In the genomic region with DNA sequence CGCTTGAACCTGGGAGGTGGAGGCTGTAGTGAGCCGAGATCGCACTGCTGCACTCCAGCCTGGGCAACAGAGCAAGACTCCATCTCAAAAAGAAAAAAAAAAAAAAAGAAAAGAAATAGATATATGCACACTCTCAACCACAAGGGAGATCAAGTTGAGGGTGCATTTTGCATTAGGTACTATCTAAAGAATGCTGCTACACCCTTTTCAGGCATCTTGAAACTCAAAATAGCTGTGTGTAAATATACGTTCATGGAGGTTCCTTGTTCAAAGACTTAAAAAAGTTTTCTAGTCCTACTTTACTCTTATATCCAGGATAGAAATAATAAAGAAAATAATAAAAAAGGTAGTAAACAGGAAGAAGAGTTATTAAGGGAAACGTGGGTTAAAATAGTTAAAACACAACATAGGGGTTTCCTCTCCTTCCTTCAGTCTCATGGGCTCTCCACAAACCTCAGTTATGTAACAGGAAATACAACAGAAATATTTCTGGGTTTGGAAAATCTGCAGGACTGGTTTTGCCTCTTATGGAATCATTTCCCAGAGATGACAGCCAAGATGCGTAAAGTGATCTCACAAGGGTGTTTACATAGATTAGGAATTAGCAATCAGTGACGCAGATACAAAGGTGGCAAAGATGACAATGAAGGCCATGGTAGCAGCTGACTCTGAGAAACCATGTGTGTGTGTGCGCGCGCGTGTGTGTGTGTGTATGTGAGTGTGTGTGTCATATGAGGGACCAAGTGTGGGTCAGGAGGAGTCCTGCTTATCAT, we compare ENCODE assay signal across 16 cellular contexts. TPM values are rescaled to one million over a fixed set of nuclear protein-coding genes. Genes with fewer than 3 reads are reported as not detected.
DNase-seq lines count a peak whose midpoint lies in the region; ATAC-seq and TF ChIP-seq lines count a peak whose summit lies in the region.
"Had no signal": no experiment of that assay in that cellular context is flagged by ENCODE, and none has a peak within 500 bp of the region (broad histone marks: within the 10 kb centered on the region; RNA-seq: fewer than 3 reads in every experiment).

No MANE protein-coding gene starts in this region.

- POLR2A ChIA-PET in HCT116 (lab: Charles Lee): no interaction called here
- POLR2A ChIA-PET in RWPE1 (lab: Yijun Ruan, JAX; ENCODE audit: low non-redundant PET): no interaction called here
- POLR2A ChIA-PET in CD4-positive, alpha-beta memory T cell (lab: Charles Lee; ENCODE audit: partially characterized antibody): no interaction called here
- POLR2A ChIA-PET in activated CD4-positive, alpha-beta memory T cell treated with anti-CD3 and anti-CD28 coated beads, Interleukin-2, amount 10 ng/mL, durations not matched to agents 7 days and 5 days (lab: Charles Lee): no interaction called here

- no peaks in the 10 kb centered on the region for H4K20me1 ChIP-seq in HCT116 (ENCODE audit: insufficient read depth)

- no peak overlapping the region for H3K9ac ChIP-seq in HCT116 (ENCODE audit: low read length)

- no peak for ATAC-seq in HCT116

- H3K36me3 ChIP-seq in HCT116 (ENCODE audit: control insufficient read depth in 1 of 2, insufficient read depth in 2 of 2, low read length in 2 of 2): no peaks in the 10 kb centered on the region
- no peaks in the 10 kb centered on the region for H3K36me3 ChIP-seq in CD4-positive, alpha-beta memory T cell (ENCODE audit: insufficient read depth, low read length)

- TF ChIP-seq CTCF in HCT116 (IDR thresholded peaks at IDR 0.05 in 2 of 3, conservative IDR thresholded peaks at IDR 0.05 in 1 of 3; ENCODE audit: borderline replicate concordance in 1 of 3, insufficient read depth in 1 of 3, low read depth in 2 of 3, low read length in 2 of 3): no peak
- TF ChIP-seq CTCF in RWPE1 (conservative IDR thresholded peaks at IDR 0.05; ENCODE audit: low read depth): no peak
- TF ChIP-seq CTCF in fibroblast of mammary gland (conservative IDR thresholded peaks at IDR 0.05; ENCODE audit: control insufficient read depth, insufficient read depth, low read depth, low read length): no peak
- no peak for TF ChIP-seq CTCF in retinal pigment epithelial cell (conservative IDR thresholded peaks at IDR 0.05; ENCODE audit: low read depth, low read length)

- H3K4me1 ChIP-seq in HCT116 (ENCODE audit: control insufficient read depth in 1 of 2, insufficient read depth in 2 of 2, low read length in 2 of 2): peaks cover 20 to 23% of the 10 kb centered on the region in 2 experiments
- no peaks in the 10 kb centered on the region for H3K4me1 ChIP-seq in CD4-positive, alpha-beta memory T cell (ENCODE audit: insufficient read depth, low read length)

- no peak overlapping the region for H3K4me3 ChIP-seq in HCT116 (replicated peaks in 1 of 2; ENCODE audit: low read depth in 1 of 2, low read length in 2 of 2)
- H3K4me3 ChIP-seq in fibroblast of mammary gland (ENCODE audit: control insufficient read depth, low read depth, low read length): no peak overlapping the region
- H3K4me3 ChIP-seq in retinal pigment epithelial cell (ENCODE audit: low read length): no peak overlapping the region
- H3K4me3 ChIP-seq in CD4-positive, alpha-beta memory T cell (ENCODE audit: low read length in 2 of 2): no peak overlapping the region

- RAD21 ChIA-PET in HCT116 (lab: Charles Lee; ENCODE audit: low non-redundant PET in 1 of 2, low total read pairs in 2 of 2, uncharacterized antibody in 2 of 2, unreplicated experiment in 2 of 2): no interaction called here

- H3K27ac ChIP-seq in HCT116 (ENCODE audit: low read depth, low read length): no peak overlapping the region
- H3K27ac ChIP-seq in RWPE1: no peak overlapping the region
- no peak overlapping the region for H3K27ac ChIP-seq in CD4-positive, alpha-beta memory T cell (ENCODE audit: low read depth, low read length)

- BruUV-seq in HCT116 (replicated peaks; lab: Mats Ljungman, UMichigan): no TSS peak

- intact Hi-C loops in HCT116 (cut with micrococcal nuclease): no loop called here
- intact Hi-C loops in CD4-positive, alpha-beta memory T cell (cut with micrococcal nuclease): no loop called here

- no peaks in the 10 kb centered on the region for H3K4me1 Mint-ChIP-seq in CD4-positive, alpha-beta memory T cell
- H3K4me1 Mint-ChIP-seq in activated CD4-positive, alpha-beta memory T cell treated with anti-CD3 and anti-CD28 coated beads, Interleukin-2, amount 10 ng/mL, durations not matched to agents 7 days and 5 days: no peaks in the 10 kb centered on the region
- H3K4me1 Mint-ChIP-seq: CD4-positive, CD25-positive, alpha-beta regulatory T cell; nephron progenitor cell had no signal

- no peaks in the 10 kb centered on the region for H3K9me2 ChIP-seq in HCT116 (ENCODE audit: insufficient read depth)

- no peaks in the 10 kb centered on the region for H3K36me3 Mint-ChIP-seq in CD4-positive, alpha-beta memory T cell
- no peaks in the 10 kb centered on the region for H3K36me3 Mint-ChIP-seq in activated CD4-positive, alpha-beta memory T cell treated with anti-CD3 and anti-CD28 coated beads, Interleukin-2, amount 10 ng/mL, durations not matched to agents 7 days and 5 days (ENCODE audit: low read depth)
- H3K36me3 Mint-ChIP-seq: CD4-positive, CD25-positive, alpha-beta regulatory T cell had no signal

- CTCF ChIA-PET in HCT116 (lab: Charles Lee) (no interaction called here), RWPE1 (lab: Yijun Ruan, JAX) (no interaction called here)
- CTCF ChIA-PET in CD4-positive, alpha-beta memory T cell (lab: Charles Lee; ENCODE audit: partially characterized antibody): no interaction called here
- CTCF ChIA-PET in activated CD4-positive, alpha-beta memory T cell treated with anti-CD3 and anti-CD28 coated beads, Interleukin-2, amount 10 ng/mL, durations not matched to agents 7 days and 5 days (lab: Charles Lee): no interaction called here

- H3K4me2 ChIP-seq in HCT116 (ENCODE audit: low read length): no peak overlapping the region

- no peak for TF ChIP-seq POLR2A in HCT116 (IDR thresholded peaks at IDR 0.05; ENCODE audit: borderline replicate concordance, extremely low read depth, insufficient read depth, insufficient read length)

- H3K27me3 Mint-ChIP-seq in CD4-positive, alpha-beta memory T cell: peaks cover 0 to 4% of the 10 kb centered on the region in 2 donors
- H3K27me3 Mint-ChIP-seq in activated CD4-positive, alpha-beta memory T cell treated with anti-CD3 and anti-CD28 coated beads, Interleukin-2, amount 10 ng/mL, durations not matched to agents 7 days and 5 days: no peaks in the 10 kb centered on the region
- H3K27me3 Mint-ChIP-seq: CD4-positive, CD25-positive, alpha-beta regulatory T cell had no signal

- H3K27me3 ChIP-seq in HCT116 (ENCODE audit: insufficient read depth, low read length): no peaks in the 10 kb centered on the region
- no peaks in the 10 kb centered on the region for H3K27me3 ChIP-seq in CD4-positive, alpha-beta memory T cell (ENCODE audit: insufficient read depth, low read length)

- no peak overlapping the region for H3K27ac Mint-ChIP-seq in CD4-positive, alpha-beta memory T cell
- no peak overlapping the region for H3K27ac Mint-ChIP-seq in activated CD4-positive, alpha-beta memory T cell treated with anti-CD3 and anti-CD28 coated beads, Interleukin-2, amount 10 ng/mL, durations not matched to agents 7 days and 5 days
- H3K27ac Mint-ChIP-seq: CD4-positive, CD25-positive, alpha-beta regulatory T cell; nephron progenitor cell; T-helper 1 cell treated with Interleukin-12 subunit alpha and Interleukin-12 subunit beta and Interleukin-4 antibody, amounts not matched to agents 30 μg/mL and 1 μg/mL, for 36 hours had no signal

- H3K9me3 ChIP-seq in HCT116 (ENCODE audit: control insufficient read depth in 1 of 2, insufficient read depth in 1 of 2, low read depth in 1 of 2, low read length in 2 of 2): no peaks in the 10 kb centered on the region
- no peaks in the 10 kb centered on the region for H3K9me3 ChIP-seq in CD4-positive, alpha-beta memory T cell (ENCODE audit: control insufficient read depth in 1 of 2, low read length in 2 of 2)

- no peak for DNase-seq in HCT116 (ENCODE audit: low read depth, low spot score)
- peak; percentile 34 for DNase-seq in RWPE1 (ENCODE audit: low spot score)
- DNase-seq in fibroblast of mammary gland (ENCODE audit: low read depth): peak; percentile 58
- peak; percentile 21 for DNase-seq in retinal pigment epithelial cell (ENCODE audit: low read depth)
- no peak for DNase-seq in NCI-H2227 (lab: John Stamatoyannopoulos, UW; ENCODE audit: unreplicated experiment)
- no peak for DNase-seq in CD4-positive, alpha-beta memory T cell
- DNase-seq in hypothalamus (lab: John Stamatoyannopoulos, UW): no peak
- no peak for DNase-seq in activated CD4-positive, alpha-beta memory T cell treated with anti-CD3 and anti-CD28 coated beads, Interleukin-2, amount 10 ng/mL, durations not matched to agents 7 days and 5 days
- DNase-seq: activated CD4-positive, alpha-beta T cell treated with anti-CD3 and anti-CD28 coated beads, Interleukin-2, amount 50 U/mL, for 1 hour; aorta; CD4-positive, CD25-positive, alpha-beta regulatory T cell; effector CD4-positive, alpha-beta T cell; head of caudate nucleus; NCI-H1694; nephron progenitor cell had no signal

- no peak overlapping the region for H3K4me3 Mint-ChIP-seq in CD4-positive, alpha-beta memory T cell
- no peak overlapping the region for H3K4me3 Mint-ChIP-seq in activated CD4-positive, alpha-beta memory T cell treated with anti-CD3 and anti-CD28 coated beads, Interleukin-2, amount 10 ng/mL, durations not matched to agents 7 days and 5 days
- H3K4me3 Mint-ChIP-seq: CD4-positive, CD25-positive, alpha-beta regulatory T cell; nephron progenitor cell; T-helper 1 cell treated with Interleukin-12 subunit alpha and Interleukin-12 subunit beta and Interleukin-4 antibody, amounts not matched to agents 30 μg/mL and 1 μg/mL, for 36 hours had no signal

- H3K79me2 ChIP-seq in HCT116 (ENCODE audit: insufficient read depth, low read length): no peaks in the 10 kb centered on the region

- peaks cover 0 to 2% (median 0%) of the 10 kb centered on the region in 8 donors for H3K9me3 Mint-ChIP-seq in CD4-positive, alpha-beta memory T cell
- no peaks in the 10 kb centered on the region for H3K9me3 Mint-ChIP-seq in activated CD4-positive, alpha-beta memory T cell treated with anti-CD3 and anti-CD28 coated beads, Interleukin-2, amount 10 ng/mL, durations not matched to agents 7 days and 5 days
- H3K9me3 Mint-ChIP-seq: nephron progenitor cell; T-helper 1 cell treated with Interleukin-12 subunit alpha and Interleukin-12 subunit beta and Interleukin-4 antibody, amounts not matched to agents 30 μg/mL and 1 μg/mL, for 36 hours had no signal

- no peak for TF ChIP-seq RAD21 in HCT116 (IDR thresholded peaks at IDR 0.05; ENCODE audit: low read depth)

- no peak overlapping the region for H2AFZ ChIP-seq in HCT116 (ENCODE audit: low read depth, low read length, poor library complexity, severe bottlenecking)

TF ChIP-seq in HCT116, 20 proteins besides CTCF, POLR2A, EP300 and RAD21 (continues in another document):
- TF ChIP-seq SP1 (IDR thresholded peaks at IDR 0.05; ENCODE audit: low read depth): peak; percentile 30; the same call in 1 of the 2 replicates

RNA-seq across cellular contexts. Expression of a gene that starts 15.1 kb away (rescaled TPM):
- 0.15 TPM for total RNA-seq in HCT116 (2021; ENCODE audit: unreplicated experiment)
- polyA plus RNA-seq in HCT116 (2012): 0.01 and 0.04 TPM in 2 replicates
- total RNA-seq in CD4-positive, alpha-beta memory T cell: not detected
- polyA plus RNA-seq in CD4-positive, alpha-beta memory T cell: not detected
- total RNA-seq in activated CD4-positive, alpha-beta memory T cell treated with anti-CD3 and anti-CD28 coated beads, Interleukin-2, amount 10 ng/mL, durations not matched to agents 7 days and 5 days: not detected
- total RNA-seq: CD4-positive, CD25-positive, alpha-beta regulatory T cell had no signal
- polyA plus RNA-seq: CD4-positive, CD25-positive, alpha-beta regulatory T cell had no signal

Comparison
In these comparisons a context has a peak if more than half of its experiments do, and no peak if none do; other contexts are left out.
1. DNase-seq: peak in RWPE1 (single experiment), fibroblast of mammary gland (single experiment) and retinal pigment epithelial cell (single experiment); none in HCT116 (single experiment), NCI-H2227 (single experiment), CD4-positive, alpha-beta memory T cell (0 of 5), hypothalamus (0 of 51) and activated CD4-positive, alpha-beta memory T cell treated with anti-CD3 and anti-CD28 coated beads, Interleukin-2, amount 10 ng/mL, durations not matched to agents 7 days and 5 days (single experiment).